8 cellular contexts compared by ENCODE assay signal in the genomic region with DNA sequence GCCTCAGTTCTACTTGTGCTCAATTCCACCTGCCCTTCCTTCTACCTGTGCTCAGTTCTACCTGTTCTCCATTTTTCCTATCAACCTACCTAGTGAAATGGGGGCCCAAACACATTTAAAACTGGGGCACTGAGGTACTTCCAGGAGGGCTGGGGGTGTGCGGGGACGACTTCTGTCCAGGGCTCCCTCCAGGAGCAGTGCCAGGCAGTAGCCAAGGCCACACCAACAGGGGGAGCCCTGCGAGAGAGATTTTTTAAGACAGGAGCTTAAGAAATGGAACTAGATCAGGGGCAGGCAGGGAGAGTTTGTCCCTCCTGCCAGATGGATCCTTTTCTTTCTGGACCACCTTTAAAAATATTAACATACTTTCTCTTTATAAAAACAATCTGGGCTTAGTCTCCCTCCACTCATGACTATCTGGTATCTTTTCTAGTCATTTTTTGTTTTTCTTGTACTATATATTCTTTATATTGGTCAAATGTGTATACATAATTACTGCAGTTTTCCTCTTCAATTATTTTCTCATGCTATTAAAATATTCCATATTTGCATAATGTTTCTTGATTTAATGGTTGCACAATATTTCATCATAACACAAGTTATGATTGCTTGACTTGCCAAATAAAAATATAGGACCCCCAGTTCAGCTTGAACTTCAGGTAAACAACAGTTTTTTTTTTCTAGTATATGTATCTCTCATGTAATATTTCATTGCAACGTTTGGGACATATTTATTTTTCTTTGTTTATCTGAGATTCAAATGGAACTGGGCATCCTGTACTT. TPM values are rescaled to one million over a fixed set of nuclear protein-coding genes. Genes with fewer than 3 reads are reported as not detected.
DNase-seq lines count a peak whose midpoint lies in the region; ATAC-seq lines count a peak whose summit lies in the region.

No MANE protein-coding gene starts in this region.

- H3K4me3 Mint-ChIP-seq in activated T-cell treated with anti-CD3 and anti-CD28 coated beads, Interleukin-2, amount 50 U/mL, for 72 hours: no peak overlapping the region

- H3K27ac Mint-ChIP-seq in activated T-cell treated with anti-CD3 and anti-CD28 coated beads, Interleukin-2, amount 50 U/mL, for 72 hours: no peak overlapping the region

- H3K4me1 Mint-ChIP-seq in activated T-cell treated with anti-CD3 and anti-CD28 coated beads, Interleukin-2, amount 50 U/mL, for 72 hours (ENCODE audit: low read depth): no peaks in the 10 kb centered on the region

- ATAC-seq in activated T-cell treated with anti-CD3 and anti-CD28 coated beads, Interleukin-2, amount 50 U/mL, for 72 hours (replicated peaks in 1 of 2): no peak
- ATAC-seq in GM21526 (IDR thresholded peaks at IDR 0.05; ENCODE audit: low FRiP score, unreplicated experiment): no peak

- no peaks in the 10 kb centered on the region for H3K9me3 Mint-ChIP-seq in activated T-cell treated with anti-CD3 and anti-CD28 coated beads, Interleukin-2, amount 50 U/mL, for 72 hours

- no peaks in the 10 kb centered on the region for H3K36me3 Mint-ChIP-seq in activated T-cell treated with anti-CD3 and anti-CD28 coated beads, Interleukin-2, amount 50 U/mL, for 72 hours (ENCODE audit: insufficient read depth in 2 of 2)

- H3K27me3 Mint-ChIP-seq in activated T-cell treated with anti-CD3 and anti-CD28 coated beads, Interleukin-2, amount 50 U/mL, for 72 hours (ENCODE audit: low read depth): peaks cover 7% of the 10 kb centered on the region

- DNase-seq in DMS153 treated with DMSO at 0.1 percent for 48 hours (lab: John Stamatoyannopoulos, UW; ENCODE audit: unreplicated experiment) (peak; percentile 23), DMS153 (lab: John Stamatoyannopoulos, UW) (no peak), MV-4-11 (lab: John Stamatoyannopoulos, UW) (peak; percentile 16), iPS-NIHi11 (ENCODE audit: low spot score) (peak; percentile 75)
- peak; percentile 23 to 44 for DNase-seq in activated T-cell treated with anti-CD3 and anti-CD28 coated beads, Interleukin-2, amount 50 U/mL, for 72 hours
- DNase-seq in stimulated activated CD8-positive, alpha-beta memory T cell treated with anti-CD3 and anti-CD28 coated beads, Interleukin-4, amount 100 ng/mL, for 48 hours: peak; percentile 50
- no peak for DNase-seq in central memory CD4-positive, alpha-beta T cell

RNA-seq across cellular contexts. Expression of gene INSYN2A, which starts 47.3 kb away (rescaled TPM):
- not detected for total RNA-seq in activated T-cell treated with anti-CD3 and anti-CD28 coated beads, Interleukin-2, amount 50 U/mL, for 72 hours

Comparison
In these comparisons a context has a peak if more than half of its experiments do, and no peak if none do; other contexts are left out.
1. DNase-seq: peak in DMS153 treated with DMSO at 0.1 percent for 48 hours (single experiment), MV-4-11 (single experiment), activated T-cell treated with anti-CD3 and anti-CD28 coated beads, Interleukin-2, amount 50 U/mL, for 72 hours (2 of 2), iPS-NIHi11 (single experiment) and stimulated activated CD8-positive, alpha-beta memory T cell treated with anti-CD3 and anti-CD28 coated beads, Interleukin-4, amount 100 ng/mL, for 48 hours (single experiment); none in DMS153 (single experiment) and central memory CD4-positive, alpha-beta T cell (single experiment).